In genomic region chr1:6461237-6461530, GRCh38 we compare ENCODE assay signal across 18 cellular contexts. TPM values are rescaled to one million over a fixed set of nuclear protein-coding genes. Genes with fewer than 3 reads are reported as not detected.
A peak's percentile ranks its signal among the peaks of the same experiment; 100 is the strongest.
DNase-seq lines count a peak whose midpoint lies in the region; ATAC-seq, FAIRE-seq and TF ChIP-seq lines count a peak whose summit lies in the region.
"Had no signal": no experiment of that assay in that cellular context is flagged by ENCODE, and none has a peak within 500 bp of the region (broad histone marks: within the 10 kb centered on the region; RNA-seq: fewer than 3 reads in every experiment).

No MANE protein-coding gene starts in this region.

- H3K27ac ChIP-seq in heart right ventricle (no peak overlapping the region), tibial nerve (peak overlapping the region; percentile 52 to 86 (median 74)), dorsolateral prefrontal cortex (no peak overlapping the region)
- H3K27ac ChIP-seq: brain microvascular endothelial cell, gastroesophageal sphincter, SK-N-MC had no signal

- H3K27me3 Mint-ChIP-seq in activated T-helper 1 cell treated with anti-CD3 and anti-CD28 coated beads, Interleukin-12 subunit alpha, Interleukin-12 subunit beta, Interleukin-2, Interleukin-4 antibody, amounts not matched to agents 30 ng/mL and 10 ng/mL and 1 ng/mL, durations not matched to agents 14 hours and 24 hours and 36 hours (ENCODE audit: insufficient read depth): peaks cover 10% of the 10 kb centered on the region

- H3K27me3 ChIP-seq in heart right ventricle (peaks cover 0 to 61% (median 35%) of the 10 kb centered on the region in 7 donors), tibial nerve (peaks cover 0 to 30% of the 10 kb centered on the region in 2 donors), dorsolateral prefrontal cortex (peaks cover 0 to 43% (median 12%) of the 10 kb centered on the region in 45 donors)

- H3K27ac Mint-ChIP-seq in activated T-helper 1 cell treated with anti-CD3 and anti-CD28 coated beads, Interleukin-12 subunit alpha, Interleukin-12 subunit beta, Interleukin-2, Interleukin-4 antibody, amounts not matched to agents 30 ng/mL and 10 ng/mL and 1 ng/mL, durations not matched to agents 14 hours and 24 hours and 36 hours: peak overlapping the region; percentile 84
- H3K27ac Mint-ChIP-seq: activated B cell treated with CpG ODN at 0.5 μM for 24 hours, GM23338 had no signal

- no peak for TF ChIP-seq EP300 in tibial nerve (IDR thresholded peaks at IDR 0.05)

- H3K36me3 ChIP-seq in heart right ventricle: peaks cover 0 to 45% (median 0%) of the 10 kb centered on the region in 9 donors
- H3K36me3 ChIP-seq in tibial nerve: peaks cover 0 to 40% (median 0%) of the 10 kb centered on the region in 3 donors

- ATAC-seq in Right ventricle myocardium inferior: peak; percentile 24
- peak in 2 of 8 donors; percentile 7 to 21 for ATAC-seq in heart right ventricle
- ATAC-seq: gastroesophageal sphincter had no signal

- intact Hi-C loops in Right ventricle myocardium inferior (cut with DNase I): no loop called here
- intact Hi-C loops in cardiac septum (cut with DNase I): no loop called here
- intact Hi-C loops in activated T-helper 1 cell treated with anti-CD3 and anti-CD28 coated beads, Interleukin-12 subunit alpha, Interleukin-12 subunit beta, Interleukin-2, Interleukin-4 antibody, amounts not matched to agents 30 ng/mL and 10 ng/mL and 1 ng/mL, durations not matched to agents 14 hours and 24 hours and 36 hours (cut with micrococcal nuclease): loop anchor here (2.0 to 5.0 kb wide), 3 partner anchors 14 to 214 kb away; partner anchors contain the start of gene GPR153
- intact Hi-C loops in heart right ventricle (cut with DNase I): no loop called here
- intact Hi-C loops in dorsolateral prefrontal cortex (cut with DNase I): no loop called here

- peak overlapping the region in 7 of 10 donors; percentile 12 to 45 (median 41) for H3K4me3 ChIP-seq in heart right ventricle
- H3K4me3 ChIP-seq in tibial nerve: peak overlapping the region in 3 of 4 donors; percentile 7 to 40 (median 35)
- H3K4me3 ChIP-seq in dorsolateral prefrontal cortex: no peak overlapping the region
- H3K4me3 ChIP-seq: SK-N-MC had no signal

- no peak for TF ChIP-seq POLR2A in tibial nerve (IDR thresholded peaks at IDR 0.05)
- no peak for TF ChIP-seq POLR2A in GM12891 (IDR thresholded peaks at IDR 0.05; ENCODE audit: low read depth, low read length)

- H3K4me1 Mint-ChIP-seq in activated T-helper 1 cell treated with anti-CD3 and anti-CD28 coated beads, Interleukin-12 subunit alpha, Interleukin-12 subunit beta, Interleukin-2, Interleukin-4 antibody, amounts not matched to agents 30 ng/mL and 10 ng/mL and 1 ng/mL, durations not matched to agents 14 hours and 24 hours and 36 hours (ENCODE audit: low read depth): peaks cover 45% of the 10 kb centered on the region

- peaks cover 0 to 30% (median 14%) of the 10 kb centered on the region in 9 donors for H3K4me1 ChIP-seq in heart right ventricle
- peaks cover 0 to 14% (median 11%) of the 10 kb centered on the region in 4 donors for H3K4me1 ChIP-seq in tibial nerve

- WGBS in heart right ventricle, 2 donors: 55 to 67% methylated on average over 29 of the region's 29 CpGs
- WGBS in tibial nerve, 2 donors: 69 to 82% methylated on average over 29 of the region's 29 CpGs

- H3K4me3 Mint-ChIP-seq in activated T-helper 1 cell treated with anti-CD3 and anti-CD28 coated beads, Interleukin-12 subunit alpha, Interleukin-12 subunit beta, Interleukin-2, Interleukin-4 antibody, amounts not matched to agents 30 ng/mL and 10 ng/mL and 1 ng/mL, durations not matched to agents 14 hours and 24 hours and 36 hours: peak overlapping the region; percentile 75

- no peak for TF ChIP-seq CTCF in heart right ventricle (IDR thresholded peaks at IDR 0.05)
- no peak for TF ChIP-seq CTCF in tibial nerve (IDR thresholded peaks at IDR 0.05)
- no peak for TF ChIP-seq CTCF in dorsolateral prefrontal cortex (IDR thresholded peaks at IDR 0.05 in 54 of 56, conservative IDR thresholded peaks at IDR 0.05 in 2 of 56; ENCODE audit: low read depth in 1 of 56, partially characterized antibody in 56 of 56)

- H3K9me3 ChIP-seq in heart right ventricle (no peaks in the 10 kb centered on the region), tibial nerve (no peaks in the 10 kb centered on the region)
- H3K9me3 ChIP-seq: gastroesophageal sphincter had no signal

- FAIRE-seq in GM12891 (lab: Jason Lieb, UNC): no peak
- FAIRE-seq: endometrium, small intestine had no signal

- peaks cover 37% of the 10 kb centered on the region for H3K36me3 Mint-ChIP-seq in activated T-helper 1 cell treated with anti-CD3 and anti-CD28 coated beads, Interleukin-12 subunit alpha, Interleukin-12 subunit beta, Interleukin-2, Interleukin-4 antibody, amounts not matched to agents 30 ng/mL and 10 ng/mL and 1 ng/mL, durations not matched to agents 14 hours and 24 hours and 36 hours (ENCODE audit: low read depth)

- H3K9me3 Mint-ChIP-seq in activated T-helper 1 cell treated with anti-CD3 and anti-CD28 coated beads, Interleukin-12 subunit alpha, Interleukin-12 subunit beta, Interleukin-2, Interleukin-4 antibody, amounts not matched to agents 30 ng/mL and 10 ng/mL and 1 ng/mL, durations not matched to agents 14 hours and 24 hours and 36 hours: no peaks in the 10 kb centered on the region
- H3K9me3 Mint-ChIP-seq: activated B cell treated with CpG ODN at 0.5 μM for 24 hours, GM23338 had no signal

- DNase-seq in Right ventricle myocardium inferior (ENCODE audit: missing footprints) (no peak), cardiac septum (ENCODE audit: low spot score) (no peak), heart right ventricle (no peak), tibial nerve (ENCODE audit: low spot score in 2 of 2) (no peak), GM12891 (ENCODE audit: insufficient read length, low spot score) (no peak), dorsolateral prefrontal cortex (no peak), 8988T (no peak)
- DNase-seq in activated T-helper 1 cell treated with anti-CD3 and anti-CD28 coated beads, Interleukin-12 subunit alpha, Interleukin-12 subunit beta, Interleukin-2, Interleukin-4 antibody, amounts not matched to agents 30 ng/mL and 10 ng/mL and 1 ng/mL, durations not matched to agents 14 hours and 24 hours and 36 hours (ENCODE audit: low spot score): no peak
- DNase-seq: activated B cell treated with CpG ODN at 0.5 μM for 24 hours, brain microvascular endothelial cell, NCI-H1417, NCI-H2227 treated with DMSO at 0.1 percent for 48 hours, small intestine, substantia nigra had no signal

TF ChIP-seq in GM12891, 5 proteins besides CTCF, POLR2A, EP300 and RAD21:
- TF ChIP-seq SPI1 (IDR thresholded peaks at IDR 0.05; ENCODE audit: low read depth, low read length) (no peak), PAX5 (IDR thresholded peaks at IDR 0.05; ENCODE audit: insufficient read depth, low read length, severe bottlenecking) (no peak), TAF1 (IDR thresholded peaks at IDR 0.05; ENCODE audit: low read depth, low read length) (no peak), POLR2AphosphoS5 (IDR thresholded peaks at IDR 0.05; ENCODE audit: low read depth, low read length) (no peak), POU2F2 (IDR thresholded peaks at IDR 0.05; ENCODE audit: low read depth, low read length) (no peak)

RNA-seq across cellular contexts. Expression of gene TNFRSF25, which starts 4.8 kb away (rescaled TPM):
- total RNA-seq in Right ventricle myocardium inferior (11.4 TPM), cardiac septum (8.5 TPM), heart right ventricle (10 to 100 TPM in 2 of 10 donors, 1 to 10 TPM in 8; 4.0 to 12.0 (median 7.3) TPM), tibial nerve (10 to 100 TPM; 32.3 to 79.8 (median 53.4) TPM), dorsolateral prefrontal cortex (100 to 1,000 TPM in 3 of 120 experiments, 10 to 100 TPM in 117; 15.2 to 106 (median 54.0) TPM)
- 151 and 158 TPM in 2 replicates for total RNA-seq in activated T-helper 1 cell treated with anti-CD3 and anti-CD28 coated beads, Interleukin-12 subunit alpha, Interleukin-12 subunit beta, Interleukin-2, Interleukin-4 antibody, amounts not matched to agents 30 ng/mL and 10 ng/mL and 1 ng/mL, durations not matched to agents 14 hours and 24 hours and 36 hours
- 10 to 100 TPM in 1 of 2 donors, 1 to 10 TPM in 1; 6.6 to 43.1 TPM for polyA plus RNA-seq in heart right ventricle
- 0.46 TPM for polyA plus RNA-seq in GM12891 (2012; ENCODE audit: low read depth, missing spikeins)

RNA-seq across cellular contexts. Expression of gene PLEKHG5, which starts 30.3 kb away (rescaled TPM):
- total RNA-seq in Right ventricle myocardium inferior (16.8 TPM), cardiac septum (14.9 TPM), heart right ventricle (10 to 100 TPM; 10.0 to 18.8 (median 15.3) TPM), tibial nerve (10 to 100 TPM; 25.6 to 40.8 (median 30.8) TPM), dorsolateral prefrontal cortex (100 to 1,000 TPM in 1 of 120 experiments, 10 to 100 TPM in 119; 15.9 to 101 (median 58.6) TPM)
- 1.8 and 2.2 TPM in 2 replicates for total RNA-seq in activated T-helper 1 cell treated with anti-CD3 and anti-CD28 coated beads, Interleukin-12 subunit alpha, Interleukin-12 subunit beta, Interleukin-2, Interleukin-4 antibody, amounts not matched to agents 30 ng/mL and 10 ng/mL and 1 ng/mL, durations not matched to agents 14 hours and 24 hours and 36 hours
- 10 to 100 TPM in 1 of 2 donors, 1 to 10 TPM in 1; 6.6 to 28.7 TPM for polyA plus RNA-seq in heart right ventricle
- 0.24 TPM for polyA plus RNA-seq in GM12891 (2012; ENCODE audit: low read depth, missing spikeins)

RNA-seq across cellular contexts. Expression of gene ESPN, which starts 36.6 kb away (rescaled TPM):
- total RNA-seq in Right ventricle myocardium inferior (0.24 TPM), cardiac septum (0.32 TPM), heart right ventricle (under 1 TPM in 5 of 10 donors, not detected in 5; 0.17 to 0.51 (median 0.29) TPM), tibial nerve (1 to 10 TPM in 3 of 4 donors, under 1 TPM in 1; 0.60 to 6.1 (median 1.7) TPM), dorsolateral prefrontal cortex (1 to 10 TPM in 40 of 120 experiments, under 1 TPM in 23, not detected in 57; 0.26 to 5.3 (median 1.2) TPM)
- total RNA-seq in activated T-helper 1 cell treated with anti-CD3 and anti-CD28 coated beads, Interleukin-12 subunit alpha, Interleukin-12 subunit beta, Interleukin-2, Interleukin-4 antibody, amounts not matched to agents 30 ng/mL and 10 ng/mL and 1 ng/mL, durations not matched to agents 14 hours and 24 hours and 36 hours: 1.2 and 1.8 TPM in 2 replicates
- under 1 TPM; 0.12 to 0.22 TPM for polyA plus RNA-seq in heart right ventricle
- 0.13 TPM for polyA plus RNA-seq in GM12891 (2012; ENCODE audit: low read depth, missing spikeins)

RNA-seq across cellular contexts. Expression of gene HES2, which starts 41.5 kb away (rescaled TPM):
- total RNA-seq in Right ventricle myocardium inferior: not detected
- total RNA-seq in cardiac septum: not detected
- total RNA-seq in activated T-helper 1 cell treated with anti-CD3 and anti-CD28 coated beads, Interleukin-12 subunit alpha, Interleukin-12 subunit beta, Interleukin-2, Interleukin-4 antibody, amounts not matched to agents 30 ng/mL and 10 ng/mL and 1 ng/mL, durations not matched to agents 14 hours and 24 hours and 36 hours: 0.27 and 0.29 TPM in 2 replicates
- total RNA-seq in heart right ventricle: under 1 TPM in 1 of 10 donors, not detected in 9; 0.25 TPM
- polyA plus RNA-seq in heart right ventricle: under 1 TPM in 1 of 2 donors, not detected in 1; 0.22 TPM
- total RNA-seq in tibial nerve: not detected
- polyA plus RNA-seq in GM12891 (2012; ENCODE audit: low read depth, missing spikeins): 0.85 TPM
- total RNA-seq in dorsolateral prefrontal cortex: under 1 TPM in 4 of 120 experiments, not detected in 116; 0.13 to 0.39 (median 0.26) TPM
- total RNA-seq: activated B cell treated with CpG ODN at 0.5 μM for 24 hours had no signal

Comparison
In these comparisons a context has a peak if more than half of its experiments do, and no peak if none do; other contexts are left out.
1. H3K27ac ChIP-seq: peak in tibial nerve (4 of 4); none in heart right ventricle (0 of 10) and dorsolateral prefrontal cortex (0 of 59).
2. H3K4me3 ChIP-seq: peak in heart right ventricle (7 of 10) and tibial nerve (3 of 4); none in dorsolateral prefrontal cortex (0 of 59).